7 cellular contexts compared by ENCODE assay signal in genomic region chr11:62861564-62862192, GRCh38. TPM values are rescaled to one million over a fixed set of nuclear protein-coding genes. Genes with fewer than 3 reads are reported as not detected.
"Had no signal": no experiment of that assay in that cellular context is flagged by ENCODE, and none has a peak within 500 bp of the region (broad histone marks: within the 10 kb centered on the region; RNA-seq: fewer than 3 reads in every experiment).

No MANE protein-coding gene starts in this region.

RNA-seq across cellular contexts. Expression of gene TEX54, which starts 29.0 kb away (rescaled TPM):
- total RNA-seq: left colon, lung, mucosa of descending colon, occipital lobe, sciatic nerve, upper lobe of left lung had no signal
- polyA plus RNA-seq: esophagus, lung had no signal
